ENCODE assay signal across 1 cellular context in the genomic region with DNA sequence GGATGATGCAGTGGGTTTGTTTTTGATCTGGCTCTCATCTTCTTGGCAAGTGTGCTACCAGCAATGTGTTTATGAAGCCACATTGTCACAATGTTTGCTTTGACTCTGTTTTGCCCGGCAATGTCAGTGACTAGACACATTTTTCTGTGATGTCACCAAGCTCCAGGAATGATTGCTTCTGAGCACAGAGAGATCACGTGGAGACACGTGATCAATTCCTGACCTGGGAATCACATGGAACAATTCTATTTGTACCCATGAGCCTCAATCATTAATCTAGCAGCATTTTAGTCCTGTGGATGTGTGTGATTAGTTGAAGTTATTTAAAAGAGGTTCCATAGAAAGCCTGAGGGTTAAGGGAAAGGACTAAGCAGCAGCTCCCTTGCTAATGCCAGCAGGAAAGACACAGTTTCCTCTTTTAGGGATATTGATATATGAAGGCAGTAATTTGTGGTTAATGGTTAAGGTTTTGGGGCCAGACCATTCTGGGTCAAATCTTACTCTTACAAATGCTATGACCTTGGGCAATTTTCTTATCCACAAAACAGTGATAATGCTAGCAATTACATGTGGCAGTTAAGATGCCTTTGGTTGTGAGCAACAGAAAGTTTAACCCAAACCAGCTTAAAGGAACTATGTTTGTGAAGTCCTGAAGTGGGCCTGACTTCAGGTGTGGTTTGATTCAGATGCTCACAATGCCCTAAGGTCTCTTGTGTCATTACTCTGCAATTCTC.
TF ChIP-seq lines count a peak whose summit lies in the region.

No MANE protein-coding gene starts in this region.

TF ChIP-seq in HepG2, 621 proteins besides CTCF, POLR2A, EP300 and RAD21 (continued from another document and continues in another):
- TF ChIP-seq, protein P1, sequence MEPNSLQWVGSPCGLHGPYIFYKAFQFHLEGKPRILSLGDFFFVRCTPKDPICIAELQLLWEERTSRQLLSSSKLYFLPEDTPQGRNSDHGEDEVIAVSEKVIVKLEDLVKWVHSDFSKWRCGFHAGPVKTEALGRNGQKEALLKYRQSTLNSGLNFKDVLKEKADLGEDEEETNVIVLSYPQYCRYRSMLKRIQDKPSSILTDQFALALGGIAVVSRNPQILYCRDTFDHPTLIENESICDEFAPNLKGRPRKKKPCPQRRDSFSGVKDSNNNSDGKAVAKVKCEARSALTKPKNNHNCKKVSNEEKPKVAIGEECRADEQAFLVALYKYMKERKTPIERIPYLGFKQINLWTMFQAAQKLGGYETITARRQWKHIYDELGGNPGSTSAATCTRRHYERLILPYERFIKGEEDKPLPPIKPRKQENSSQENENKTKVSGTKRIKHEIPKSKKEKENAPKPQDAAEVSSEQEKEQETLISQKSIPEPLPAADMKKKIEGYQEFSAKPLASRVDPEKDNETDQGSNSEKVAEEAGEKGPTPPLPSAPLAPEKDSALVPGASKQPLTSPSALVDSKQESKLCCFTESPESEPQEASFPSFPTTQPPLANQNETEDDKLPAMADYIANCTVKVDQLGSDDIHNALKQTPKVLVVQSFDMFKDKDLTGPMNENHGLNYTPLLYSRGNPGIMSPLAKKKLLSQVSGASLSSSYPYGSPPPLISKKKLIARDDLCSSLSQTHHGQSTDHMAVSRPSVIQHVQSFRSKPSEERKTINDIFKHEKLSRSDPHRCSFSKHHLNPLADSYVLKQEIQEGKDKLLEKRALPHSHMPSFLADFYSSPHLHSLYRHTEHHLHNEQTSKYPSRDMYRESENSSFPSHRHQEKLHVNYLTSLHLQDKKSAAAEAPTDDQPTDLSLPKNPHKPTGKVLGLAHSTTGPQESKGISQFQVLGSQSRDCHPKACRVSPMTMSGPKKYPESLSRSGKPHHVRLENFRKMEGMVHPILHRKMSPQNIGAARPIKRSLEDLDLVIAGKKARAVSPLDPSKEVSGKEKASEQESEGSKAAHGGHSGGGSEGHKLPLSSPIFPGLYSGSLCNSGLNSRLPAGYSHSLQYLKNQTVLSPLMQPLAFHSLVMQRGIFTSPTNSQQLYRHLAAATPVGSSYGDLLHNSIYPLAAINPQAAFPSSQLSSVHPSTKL (CRISPR knock-in tag; IDR thresholded peaks at IDR 0.05), result peak; percentile 84
- TF ChIP-seq, protein P2, sequence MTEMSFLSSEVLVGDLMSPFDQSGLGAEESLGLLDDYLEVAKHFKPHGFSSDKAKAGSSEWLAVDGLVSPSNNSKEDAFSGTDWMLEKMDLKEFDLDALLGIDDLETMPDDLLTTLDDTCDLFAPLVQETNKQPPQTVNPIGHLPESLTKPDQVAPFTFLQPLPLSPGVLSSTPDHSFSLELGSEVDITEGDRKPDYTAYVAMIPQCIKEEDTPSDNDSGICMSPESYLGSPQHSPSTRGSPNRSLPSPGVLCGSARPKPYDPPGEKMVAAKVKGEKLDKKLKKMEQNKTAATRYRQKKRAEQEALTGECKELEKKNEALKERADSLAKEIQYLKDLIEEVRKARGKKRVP (CRISPR knock-in tag; IDR thresholded peaks at IDR 0.05), result peak in 1 of 2 experiments; percentile 72; a peak in 2 of 4 replicates
- no peak for TF ChIP-seq ZNF124 (CRISPR knock-in tag; IDR thresholded peaks at IDR 0.05)
- peak; percentile 41; the same call in 1 of the 2 replicates for TF ChIP-seq NCOA2 (CRISPR knock-in tag; IDR thresholded peaks at IDR 0.05)
- TF ChIP-seq TBP (CRISPR knock-in tag; IDR thresholded peaks at IDR 0.05), result no peak
- peak; percentile 50; the same call in 1 of the 2 replicates for TF ChIP-seq HMG20A (CRISPR knock-in tag; IDR thresholded peaks at IDR 0.05; ENCODE audit: borderline replicate concordance)
- peak; percentile 93 for TF ChIP-seq RAD51 (IDR thresholded peaks at IDR 0.05; ENCODE audit: borderline replicate concordance)
- peak; percentile 59 for TF ChIP-seq RARA (CRISPR knock-in tag; IDR thresholded peaks at IDR 0.05)
- TF ChIP-seq, protein P3, sequence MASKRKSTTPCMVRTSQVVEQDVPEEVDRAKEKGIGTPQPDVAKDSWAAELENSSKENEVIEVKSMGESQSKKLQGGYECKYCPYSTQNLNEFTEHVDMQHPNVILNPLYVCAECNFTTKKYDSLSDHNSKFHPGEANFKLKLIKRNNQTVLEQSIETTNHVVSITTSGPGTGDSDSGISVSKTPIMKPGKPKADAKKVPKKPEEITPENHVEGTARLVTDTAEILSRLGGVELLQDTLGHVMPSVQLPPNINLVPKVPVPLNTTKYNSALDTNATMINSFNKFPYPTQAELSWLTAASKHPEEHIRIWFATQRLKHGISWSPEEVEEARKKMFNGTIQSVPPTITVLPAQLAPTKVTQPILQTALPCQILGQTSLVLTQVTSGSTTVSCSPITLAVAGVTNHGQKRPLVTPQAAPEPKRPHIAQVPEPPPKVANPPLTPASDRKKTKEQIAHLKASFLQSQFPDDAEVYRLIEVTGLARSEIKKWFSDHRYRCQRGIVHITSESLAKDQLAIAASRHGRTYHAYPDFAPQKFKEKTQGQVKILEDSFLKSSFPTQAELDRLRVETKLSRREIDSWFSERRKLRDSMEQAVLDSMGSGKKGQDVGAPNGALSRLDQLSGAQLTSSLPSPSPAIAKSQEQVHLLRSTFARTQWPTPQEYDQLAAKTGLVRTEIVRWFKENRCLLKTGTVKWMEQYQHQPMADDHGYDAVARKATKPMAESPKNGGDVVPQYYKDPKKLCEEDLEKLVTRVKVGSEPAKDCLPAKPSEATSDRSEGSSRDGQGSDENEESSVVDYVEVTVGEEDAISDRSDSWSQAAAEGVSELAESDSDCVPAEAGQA (IDR thresholded peaks at IDR 0.05; ENCODE audit: low read depth), result 0 out of 2 replicates have a peak, but pooled peaks have one; percentile 42
- TF ChIP-seq, protein P3 (CRISPR knock-in tag; IDR thresholded peaks at IDR 0.05; ENCODE audit: borderline replicate concordance), result no peak
- no peak for TF ChIP-seq ZNF556 (CRISPR knock-in tag; IDR thresholded peaks at IDR 0.05; ENCODE audit: borderline replicate concordance)
- peak; percentile 80 for TF ChIP-seq SOX5 (CRISPR knock-in tag; IDR thresholded peaks at IDR 0.05; ENCODE audit: borderline replicate concordance)
- 0 out of 2 replicates have a peak, but pooled peaks have one; percentile 25 for TF ChIP-seq ELF3 (CRISPR knock-in tag; IDR thresholded peaks at IDR 0.05)
- no peak for TF ChIP-seq ZNF256 (CRISPR knock-in tag; conservative IDR thresholded peaks at IDR 0.05)
- peak; percentile 37; the same call in 1 of the 2 replicates for TF ChIP-seq ZBTB25 (CRISPR knock-in tag; IDR thresholded peaks at IDR 0.05)
- TF ChIP-seq FOXA3 (CRISPR knock-in tag; IDR thresholded peaks at IDR 0.05), result peak; percentile 70
- TF ChIP-seq ZNF138 (CRISPR knock-in tag; IDR thresholded peaks at IDR 0.05; ENCODE audit: low read depth), result no peak
- no peak for TF ChIP-seq MLXIP (CRISPR knock-in tag; IDR thresholded peaks at IDR 0.05; ENCODE audit: borderline replicate concordance)
- no peak for TF ChIP-seq SNAPC5 (CRISPR knock-in tag; IDR thresholded peaks at IDR 0.05; ENCODE audit: borderline replicate concordance)
- peak; percentile 34 to 80; a peak in 3 of 4 replicates for TF ChIP-seq MAFK (conservative IDR thresholded peaks at IDR 0.05 in 1 of 2, IDR thresholded peaks at IDR 0.05 in 1 of 2; ENCODE audit: low read length in 2 of 2)
- TF ChIP-seq, protein P4, sequence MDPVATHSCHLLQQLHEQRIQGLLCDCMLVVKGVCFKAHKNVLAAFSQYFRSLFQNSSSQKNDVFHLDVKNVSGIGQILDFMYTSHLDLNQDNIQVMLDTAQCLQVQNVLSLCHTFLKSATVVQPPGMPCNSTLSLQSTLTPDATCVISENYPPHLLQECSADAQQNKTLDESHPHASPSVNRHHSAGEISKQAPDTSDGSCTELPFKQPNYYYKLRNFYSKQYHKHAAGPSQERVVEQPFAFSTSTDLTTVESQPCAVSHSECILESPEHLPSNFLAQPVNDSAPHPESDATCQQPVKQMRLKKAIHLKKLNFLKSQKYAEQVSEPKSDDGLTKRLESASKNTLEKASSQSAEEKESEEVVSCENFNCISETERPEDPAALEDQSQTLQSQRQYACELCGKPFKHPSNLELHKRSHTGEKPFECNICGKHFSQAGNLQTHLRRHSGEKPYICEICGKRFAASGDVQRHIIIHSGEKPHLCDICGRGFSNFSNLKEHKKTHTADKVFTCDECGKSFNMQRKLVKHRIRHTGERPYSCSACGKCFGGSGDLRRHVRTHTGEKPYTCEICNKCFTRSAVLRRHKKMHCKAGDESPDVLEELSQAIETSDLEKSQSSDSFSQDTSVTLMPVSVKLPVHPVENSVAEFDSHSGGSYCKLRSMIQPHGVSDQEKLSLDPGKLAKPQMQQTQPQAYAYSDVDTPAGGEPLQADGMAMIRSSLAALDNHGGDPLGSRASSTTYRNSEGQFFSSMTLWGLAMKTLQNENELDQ (CRISPR knock-in tag; IDR thresholded peaks at IDR 0.05; ENCODE audit: borderline replicate concordance), result no peak
- TF ChIP-seq ZNF784 (CRISPR knock-in tag; IDR thresholded peaks at IDR 0.05; ENCODE audit: borderline replicate concordance), result no peak
- no peak for TF ChIP-seq ZFP1 (CRISPR knock-in tag; IDR thresholded peaks at IDR 0.05)
- no peak for TF ChIP-seq DNMT1 (CRISPR knock-in tag; IDR thresholded peaks at IDR 0.05)
- no peak for TF ChIP-seq SOX13 (IDR thresholded peaks at IDR 0.05)
- peak in 1 of 2 experiments; percentile 46; a peak in 1 of 4 replicates for TF ChIP-seq SOX13 (CRISPR knock-in tag; conservative IDR thresholded peaks at IDR 0.05 in 1 of 2, IDR thresholded peaks at IDR 0.05 in 1 of 2)
- TF ChIP-seq THAP11 (CRISPR knock-in tag; IDR thresholded peaks at IDR 0.05), result peak; percentile 50
- peak; percentile 54 for TF ChIP-seq TEAD3 (CRISPR knock-in tag; optimal IDR thresholded peaks at IDR 0.05; ENCODE audit: borderline replicate concordance)
- peak; percentile 95 for TF ChIP-seq NFE2 (CRISPR knock-in tag; IDR thresholded peaks at IDR 0.05)
- no peak for TF ChIP-seq ZMYM2 (CRISPR knock-in tag; IDR thresholded peaks at IDR 0.05)
- TF ChIP-seq LRRFIP1 (CRISPR knock-in tag; conservative IDR thresholded peaks at IDR 0.05), result no peak
- TF ChIP-seq ATF7 (IDR thresholded peaks at IDR 0.05), result no peak
- no peak for TF ChIP-seq ATF7 (CRISPR knock-in tag; IDR thresholded peaks at IDR 0.05)
